ENCODE assay signal across 13 cellular contexts in the genomic region with DNA sequence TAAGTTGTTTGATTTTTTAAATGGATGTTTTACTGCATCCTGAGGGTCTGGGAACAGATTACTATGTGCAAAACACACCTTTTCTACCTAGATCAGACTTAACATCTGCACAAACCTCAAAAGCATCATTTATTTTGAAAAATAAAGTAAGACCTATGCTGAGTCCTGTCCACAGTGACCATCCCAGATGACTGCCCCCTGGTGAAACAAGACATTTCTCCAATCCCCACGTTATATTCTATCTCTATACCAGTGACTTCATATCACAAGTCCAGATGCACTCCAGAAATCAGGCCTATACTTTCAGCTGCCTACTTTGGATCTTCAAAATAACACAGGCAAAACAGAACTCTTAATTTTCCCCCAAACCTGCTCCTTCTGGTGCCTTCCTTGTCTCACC.
"Had no signal": no experiment of that assay in that cellular context is flagged by ENCODE, and none has a peak within 500 bp of the region (broad histone marks: within the 10 kb centered on the region; RNA-seq: fewer than 3 reads in every experiment).

No MANE protein-coding gene starts in this region.

- H3K27me3 ChIP-seq: foreskin keratinocyte had no signal

- FAIRE-seq: small intestine, urothelium cell line had no signal

- H3K4me3 ChIP-seq: coronary artery had no signal

- H3K4me1 ChIP-seq: foreskin keratinocyte had no signal

- H3K27ac ChIP-seq: coronary artery, foreskin keratinocyte had no signal

- ATAC-seq: esophagus mucosa, natural killer cell, right cardiac atrium had no signal

- DNase-seq: effector CD4-positive, alpha-beta T cell; foreskin keratinocyte; hippocampal formation; kidney glomerular epithelial cell; natural killer cell; right cardiac atrium; small intestine; stimulated activated CD4-positive, alpha-beta T cell treated with anti-CD3 and anti-CD28 coated beads, Interleukin-2, amount 100 ng/mL, for 48 hours; stimulated activated naive CD4-positive, alpha-beta T cell treated with Interleukin-2 at 50 U/mL for 16 hours; trophoblast cell had no signal
